ENCODE assay signal across 17 cellular contexts in genomic region chr3:69462022-69462825, GRCh38.
DNase-seq lines count a peak whose midpoint lies in the region; ATAC-seq and TF ChIP-seq lines count a peak whose summit lies in the region.
"Had no signal": no experiment of that assay in that cellular context is flagged by ENCODE, and none has a peak within 500 bp of the region (broad histone marks: within the 10 kb centered on the region; RNA-seq: fewer than 3 reads in every experiment).

No MANE protein-coding gene starts in this region.

- H3K4me3 Mint-ChIP-seq in H9: no peak overlapping the region
- H3K4me3 Mint-ChIP-seq in stimulated activated effector memory CD8-positive, alpha-beta T cell treated with anti-CD3 and anti-CD28 coated beads, Interleukin-12 subunit alpha, Interleukin-12 subunit beta, amount 100 ng/mL, for 72 hours: no peak overlapping the region
- H3K4me3 Mint-ChIP-seq: CD4-positive, alpha-beta T cell had no signal

- no peak overlapping the region for H3K56ac ChIP-seq in H9 (ENCODE audit: insufficient read length, low read depth, low read length)

- no peaks in the 10 kb centered on the region for H4K20me1 ChIP-seq in H9 (ENCODE audit: control insufficient read depth, insufficient read depth, insufficient read length)

- no peak overlapping the region for H3K23ac ChIP-seq in H9 (ENCODE audit: insufficient read length, low read depth, low read length)

- H3K4me3 ChIP-seq in epithelial cell of esophagus (ENCODE audit: low read length) (no peak overlapping the region), suprapubic skin (no peak overlapping the region)
- H3K4me3 ChIP-seq: GM12878, GM23248, K562, SJCRH30 had no signal

- no peak overlapping the region for H3K18ac ChIP-seq in H9 (ENCODE audit: insufficient read length, low read depth, low read length)

- no peaks in the 10 kb centered on the region for H3K27me3 Mint-ChIP-seq in H9 (ENCODE audit: low read depth)

- peak overlapping the region in 2 of 3 experiments; percentile 11 to 58; a peak in 3 of 7 replicates for H3K27ac Mint-ChIP-seq in H9
- no peak overlapping the region for H3K27ac Mint-ChIP-seq in stimulated activated effector memory CD8-positive, alpha-beta T cell treated with anti-CD3 and anti-CD28 coated beads, Interleukin-12 subunit alpha, Interleukin-12 subunit beta, amount 100 ng/mL, for 72 hours
- H3K27ac Mint-ChIP-seq: CD4-positive, alpha-beta T cell had no signal

- H3K4ac ChIP-seq in H9 (ENCODE audit: low read depth, low read length): no peak overlapping the region

- H2BK120ac ChIP-seq in H9 (ENCODE audit: low read depth, low read length, poor library complexity, severe bottlenecking): no peak overlapping the region

- no peaks in the 10 kb centered on the region for H3K4me1 Mint-ChIP-seq in H9
- no peaks in the 10 kb centered on the region for H3K4me1 Mint-ChIP-seq in stimulated activated effector memory CD8-positive, alpha-beta T cell treated with anti-CD3 and anti-CD28 coated beads, Interleukin-12 subunit alpha, Interleukin-12 subunit beta, amount 100 ng/mL, for 72 hours

- no peak overlapping the region for H4K91ac ChIP-seq in H9 (ENCODE audit: insufficient read length, low read depth, low read length)

- no peak overlapping the region for H2BK20ac ChIP-seq in H9 (ENCODE audit: low read depth, low read length, poor library complexity, severe bottlenecking)

- H4K5ac ChIP-seq in H9 (ENCODE audit: insufficient read length, low read depth, low read length): no peak overlapping the region

- no peak overlapping the region for H3T11ph ChIP-seq in H9 (ENCODE audit: low read length)

- H2BK12ac ChIP-seq in H9 (ENCODE audit: insufficient read length, low read depth, low read length): no peak overlapping the region

- H3K9ac ChIP-seq in H9 (ENCODE audit: extremely low read depth, insufficient read length, low read length): no peak overlapping the region
- H3K9ac ChIP-seq: GM23248 had no signal

- peak; percentile 57 for ATAC-seq in stimulated activated effector memory CD8-positive, alpha-beta T cell treated with anti-CD3 and anti-CD28 coated beads, Interleukin-12 subunit alpha, Interleukin-12 subunit beta, amount 100 ng/mL, for 72 hours
- ATAC-seq: GM12878 had no signal

- H3K9me3 ChIP-seq in H9 (ENCODE audit: control insufficient read depth, low read depth, low read length) (no peaks in the 10 kb centered on the region), suprapubic skin (no peaks in the 10 kb centered on the region)
- H3K9me3 ChIP-seq: SJCRH30 had no signal

- no peaks in the 10 kb centered on the region for H3K27me3 ChIP-seq in H9 (ENCODE audit: insufficient read depth, low read length)
- H3K27me3 ChIP-seq in suprapubic skin: no peaks in the 10 kb centered on the region
- H3K27me3 ChIP-seq: SJCRH30 had no signal

- no peak overlapping the region for H2AK5ac ChIP-seq in H9 (ENCODE audit: insufficient read length, low read length)

- TF ChIP-seq CTCF in H9 (conservative IDR thresholded peaks at IDR 0.05): no peak
- no peak for TF ChIP-seq CTCF in epithelial cell of esophagus (IDR thresholded peaks at IDR 0.05; ENCODE audit: insufficient read depth, low read depth, low read length, missing control alignments)
- no peak for TF ChIP-seq CTCF in suprapubic skin (IDR thresholded peaks at IDR 0.05)

- H3K4me1 ChIP-seq in H9 (ENCODE audit: insufficient read depth, low read length): no peaks in the 10 kb centered on the region
- H3K4me1 ChIP-seq in suprapubic skin: peaks cover 10% of the 10 kb centered on the region
- H3K4me1 ChIP-seq: SJCRH30 had no signal

- no peak overlapping the region for H2BK15ac ChIP-seq in H9 (ENCODE audit: low read depth, low read length)

- H3K14ac ChIP-seq in H9 (ENCODE audit: insufficient read depth, low read length): no peak overlapping the region; the same call in 1 of the 2 replicates

- H3K27ac ChIP-seq in H9 (ENCODE audit: insufficient read length, low read depth, low read length): no peak overlapping the region
- H3K27ac ChIP-seq in suprapubic skin: no peak overlapping the region
- H3K27ac ChIP-seq: GM23248, SJCRH30 had no signal

- H3K4me2 ChIP-seq in H9 (ENCODE audit: insufficient read depth, insufficient read length, low read length): no peak overlapping the region

- no peaks in the 10 kb centered on the region for H3K79me2 ChIP-seq in H9 (ENCODE audit: insufficient read depth, low read length)

- H3K36me3 Mint-ChIP-seq in H9 (ENCODE audit: insufficient read depth in 1 of 3, low read depth in 3 of 3): no peaks in the 10 kb centered on the region; a peak in 1 of 7 replicates
- no peaks in the 10 kb centered on the region for H3K36me3 Mint-ChIP-seq in stimulated activated effector memory CD8-positive, alpha-beta T cell treated with anti-CD3 and anti-CD28 coated beads, Interleukin-12 subunit alpha, Interleukin-12 subunit beta, amount 100 ng/mL, for 72 hours

- WGBS in H9 (ENCODE audit: extremely low coverage, insufficient read length, low lambda C conversion rate): no CpG with 5 or more reads among the region's 6 CpGs
- WGBS in suprapubic skin: 74% methylated on average over 6 of the region's 6 CpGs

- DNase-seq in H9 (no peak), RKO (ENCODE audit: low spot score) (peak; percentile 24), epithelial cell of esophagus (ENCODE audit: low read depth) (peak; percentile 89), GM19240 (ENCODE audit: insufficient read length, low spot score) (no peak), suprapubic skin (ENCODE audit: low spot score in 2 of 2) (no peak), kidney glomerular epithelial cell (lab: John Stamatoyannopoulos, UW) (no peak)
- no peak for DNase-seq in stimulated activated effector memory CD8-positive, alpha-beta T cell treated with anti-CD3 and anti-CD28 coated beads, Interleukin-12 subunit alpha, Interleukin-12 subunit beta, amount 100 ng/mL, for 72 hours (ENCODE audit: low spot score in 2 of 2)
- DNase-seq: ACHN; Calu3; CD4-positive, alpha-beta T cell; GM23248; NCI-H1092 treated with DMSO at 0.1 percent for 48 hours; NCI-H1694 treated with DMSO at 0.1 percent for 48 hours; NCI-H82; SJCRH30 had no signal

- H2AFZ ChIP-seq in H9 (ENCODE audit: low read length): no peak overlapping the region
- H2AFZ ChIP-seq: GM23248 had no signal

- no peak overlapping the region for H2BK5ac ChIP-seq in H9 (ENCODE audit: insufficient read length, low read length)

- H3K23me2 ChIP-seq in H9 (ENCODE audit: insufficient read length, low read depth, low read length, poor library complexity, severe bottlenecking): no peaks in the 10 kb centered on the region

- TF ChIP-seq EP300 in suprapubic skin (IDR thresholded peaks at IDR 0.05): no peak

- no peak overlapping the region for H4K8ac ChIP-seq in H9 (replicated peaks; ENCODE audit: insufficient read length, low read depth, low read length)

- no peaks in the 10 kb centered on the region for H3K9me3 Mint-ChIP-seq in H9
- no peaks in the 10 kb centered on the region for H3K9me3 Mint-ChIP-seq in stimulated activated effector memory CD8-positive, alpha-beta T cell treated with anti-CD3 and anti-CD28 coated beads, Interleukin-12 subunit alpha, Interleukin-12 subunit beta, amount 100 ng/mL, for 72 hours

- no peaks in the 10 kb centered on the region for H3K79me1 ChIP-seq in H9 (ENCODE audit: insufficient read depth, low read depth, low read length, poor library complexity, severe bottlenecking)

- no peak for TF ChIP-seq POLR2A in suprapubic skin (IDR thresholded peaks at IDR 0.05)

- H3K36me3 ChIP-seq in suprapubic skin: no peaks in the 10 kb centered on the region
- H3K36me3 ChIP-seq: SJCRH30 had no signal

Comparison
In these comparisons a context has a peak if more than half of its experiments do, and no peak if none do; other contexts are left out.
1. DNase-seq: peak in RKO (single experiment) and epithelial cell of esophagus (single experiment); none in H9 (single experiment), stimulated activated effector memory CD8-positive, alpha-beta T cell treated with anti-CD3 and anti-CD28 coated beads, Interleukin-12 subunit alpha, Interleukin-12 subunit beta, amount 100 ng/mL, for 72 hours (0 of 2), GM19240 (single experiment), suprapubic skin (0 of 2) and kidney glomerular epithelial cell (single experiment).